ENCODE assay signal across 1 cellular context in the genomic region with DNA sequence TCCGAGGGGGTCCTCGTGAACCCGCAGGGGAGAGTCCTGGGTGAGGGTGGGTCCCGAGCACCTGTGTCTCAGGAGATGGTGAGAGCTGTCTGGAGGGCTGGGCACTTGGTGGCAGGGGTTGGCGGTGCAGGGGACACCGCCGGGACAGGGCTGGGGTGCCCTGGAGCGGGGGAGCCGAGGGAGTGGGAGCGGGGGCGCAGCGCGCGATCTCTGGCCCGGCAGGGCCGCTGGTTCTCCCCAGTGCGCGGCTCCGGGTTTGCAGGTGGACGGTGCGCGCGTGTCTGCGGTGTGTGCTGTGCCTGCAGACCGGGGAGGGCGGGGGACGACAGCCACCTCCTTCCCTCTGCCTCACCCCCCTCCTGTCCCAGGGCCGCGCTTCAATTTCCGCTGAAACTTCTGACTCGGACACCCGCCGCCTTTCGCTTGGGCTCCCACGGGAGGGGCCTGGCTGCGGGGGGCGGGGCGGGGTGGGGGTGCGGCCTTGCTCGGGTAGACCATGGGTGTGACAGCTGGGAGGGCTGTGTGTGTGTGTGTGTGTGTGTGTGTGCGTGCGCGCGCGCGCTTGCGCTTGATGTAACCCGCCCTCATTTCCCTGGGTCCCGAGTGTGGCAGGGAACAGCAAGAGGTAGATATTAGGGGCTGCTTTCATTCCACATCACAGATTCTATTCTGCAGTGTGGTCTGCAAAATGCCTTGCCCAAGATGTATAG.
TF ChIP-seq lines count a peak whose summit lies in the region.

No MANE protein-coding gene starts in this region.

TF ChIP-seq in HCT116, 20 proteins besides CTCF, POLR2A, EP300 and RAD21 (continued from another document):
- no peak for TF ChIP-seq FOSL1 (IDR thresholded peaks at IDR 0.05; ENCODE audit: low read depth)
